ENCODE assay signal across 8 cellular contexts in genomic region chr20:63697868-63698545, GRCh38. TPM values are rescaled to one million over a fixed set of nuclear protein-coding genes. Genes with fewer than 3 reads are reported as not detected.
DNase-seq lines count a peak whose midpoint lies in the region; ATAC-seq and TF ChIP-seq lines count a peak whose summit lies in the region.
"Had no signal": no experiment of that assay in that cellular context is flagged by ENCODE, and none has a peak within 500 bp of the region (broad histone marks: within the 10 kb centered on the region; RNA-seq: fewer than 3 reads in every experiment).

No MANE protein-coding gene starts in this region.

- H3K4me3 ChIP-seq in Panc1 (ENCODE audit: low read depth in 2 of 2, low read length in 2 of 2) = no peak overlapping the region

- BruUV-seq in Panc1 (replicated peaks; lab: Mats Ljungman, UMichigan) = no TSS peak

- H3K27ac ChIP-seq in Panc1 (ENCODE audit: low read length) = peak overlapping the region; percentile 61
- H3K27ac ChIP-seq: KMS-11 had no signal

- no peak for ATAC-seq in Panc1

- peaks cover 61% of the 10 kb centered on the region for H3K4me1 ChIP-seq in Panc1 (ENCODE audit: control insufficient read depth, insufficient read depth, low read length)

- CTCF ChIA-PET in Panc1 (lab: Charles Lee) = interaction anchor here (1.0 kb wide), 1 partner anchor 160 kb away, joined by 3 read pairs; no protein-coding TSS in a partner anchor

- no peaks in the 10 kb centered on the region for H3K27me3 ChIP-seq in Panc1 (ENCODE audit: control insufficient read depth, insufficient read depth, low read length)

- peak; percentile 12 for DNase-seq in AG08396 (ENCODE audit: low spot score)
- DNase-seq in Panc1 (ENCODE audit: low read depth, low spot score) = no peak
- DNase-seq in left kidney (ENCODE audit: low read depth, low spot score) = peak; percentile 39
- no peak for DNase-seq in activated gamma-delta T cell (lab: John Stamatoyannopoulos, UW)
- no peak for DNase-seq in NCI-H187 treated with DMSO at 0.1 percent for 48 hours (lab: John Stamatoyannopoulos, UW)
- DNase-seq in AML-193 (lab: John Stamatoyannopoulos, UW) = no peak
- DNase-seq: NCI-H510A treated with DMSO at 0.1 percent for 48 hours had no signal

- no peaks in the 10 kb centered on the region for H3K9me3 ChIP-seq in Panc1 (ENCODE audit: control insufficient read depth, insufficient read depth, low read depth, low read length)

- TF ChIP-seq CTCF in Panc1 (IDR thresholded peaks at IDR 0.05) = no peak

- POLR2A ChIA-PET in Panc1 (lab: Charles Lee) = interaction anchor here (0.9 kb wide), 1 partner anchor 15 kb away, joined by 3 read pairs; no protein-coding TSS in a partner anchor

- in situ Hi-C loops in Panc1 (cut with HindIII; ENCODE audit: low pct_unique_long_range_greater_than_20kb, low sequenced_read_pairs) = no loop called here

- no peaks in the 10 kb centered on the region for H3K36me3 ChIP-seq in Panc1 (ENCODE audit: control insufficient read depth, insufficient read depth, low read length)

- intact Hi-C loops in Panc1 (cut with micrococcal nuclease; ENCODE audit: unreplicated experiment) = no loop called here

RNA-seq across cellular contexts. Expression of gene TNFRSF6B, which starts 1.6 kb away (rescaled TPM):
- not detected for total RNA-seq in Panc1 (2021; ENCODE audit: unreplicated experiment)
- polyA plus RNA-seq in Panc1 (2012; ENCODE audit: insufficient read length) = 1.4 TPM

RNA-seq across cellular contexts. Expression of gene ARFRP1, which starts 9.8 kb away (rescaled TPM):
- 57.9 TPM for total RNA-seq in Panc1 (2021; ENCODE audit: unreplicated experiment)
- polyA plus RNA-seq in Panc1 (2012; ENCODE audit: insufficient read length) = 68.1 TPM

RNA-seq across cellular contexts. Expression of gene ZGPAT, which starts 9.8 kb away (rescaled TPM):
- total RNA-seq in Panc1 (2021; ENCODE audit: unreplicated experiment) = 35.8 TPM
- polyA plus RNA-seq in Panc1 (2012; ENCODE audit: insufficient read length) = 41.9 TPM

RNA-seq across cellular contexts. Expression of gene LIME1, which starts 38.5 kb away (rescaled TPM):
- total RNA-seq in Panc1 (2021; ENCODE audit: unreplicated experiment) = 15.2 TPM
- polyA plus RNA-seq in Panc1 (2012; ENCODE audit: insufficient read length) = 8.0 TPM

RNA-seq across cellular contexts. Expression of gene RTEL1, which starts 39.9 kb away (rescaled TPM):
- total RNA-seq in Panc1 (2021; ENCODE audit: unreplicated experiment) = 26.1 TPM
- polyA plus RNA-seq in Panc1 (2012; ENCODE audit: insufficient read length) = 13.1 TPM

Comparison
In these comparisons a context has a peak if more than half of its experiments do, and no peak if none do; other contexts are left out.
1. DNase-seq: peak in AG08396 (single experiment) and left kidney (single experiment); none in Panc1 (single experiment), activated gamma-delta T cell (single experiment), NCI-H187 treated with DMSO at 0.1 percent for 48 hours (single experiment) and AML-193 (0 of 2).